ENCODE assay signal across 17 cellular contexts in genomic region chr1:154776339-154776605, GRCh38.
A peak's percentile ranks its signal among the peaks of the same experiment; 100 is the strongest.
DNase-seq lines count a peak whose midpoint lies in the region; ATAC-seq and TF ChIP-seq lines count a peak whose summit lies in the region.
"Had no signal": no experiment of that assay in that cellular context is flagged by ENCODE, and none has a peak within 500 bp of the region (broad histone marks: within the 10 kb centered on the region; RNA-seq: fewer than 3 reads in every experiment).

No MANE protein-coding gene starts in this region.

- peaks cover 0 to 3% (median 0%) of the 10 kb centered on the region in 4 donors for H3K4me1 ChIP-seq in sigmoid colon

- TF ChIP-seq POLR2A in sigmoid colon (IDR thresholded peaks at IDR 0.05): no peak

- POLR2A ChIA-PET in activated CD4-positive, alpha-beta T cell treated with anti-CD3 and anti-CD28 coated beads for 36 hours (lab: Charles Lee): no interaction called here

- no peak for ATAC-seq in activated CD4-positive, alpha-beta T cell treated with anti-CD3 and anti-CD28 coated beads for 36 hours
- ATAC-seq in GM18502 (IDR thresholded peaks at IDR 0.05; ENCODE audit: poor library complexity, unreplicated experiment): no peak
- ATAC-seq: CD8-positive, alpha-beta T cell had no signal

- H3K36me3 ChIP-seq in sigmoid colon: no peaks in the 10 kb centered on the region

- intact Hi-C loops in activated CD4-positive, alpha-beta T cell treated with anti-CD3 and anti-CD28 coated beads, Interleukin-2, amount 10 ng/mL, durations not matched to agents 24 days and 14 days (cut with micrococcal nuclease): no loop called here
- intact Hi-C loops in activated CD4-positive, alpha-beta T cell treated with anti-CD3 and anti-CD28 coated beads for 36 hours (cut with DNase I, micrococcal nuclease): no loop called here
- intact Hi-C loops in sigmoid colon (cut with DNase I): no loop called here

- H3K27ac Mint-ChIP-seq in activated CD4-positive, alpha-beta T cell treated with anti-CD3 and anti-CD28 coated beads, Interleukin-2, amount 10 ng/mL, durations not matched to agents 24 days and 14 days: peak overlapping the region; percentile 18
- no peak overlapping the region for H3K27ac Mint-ChIP-seq in activated CD4-positive, alpha-beta T cell treated with anti-CD3 and anti-CD28 coated beads for 36 hours
- peak overlapping the region; percentile 76 for H3K27ac Mint-ChIP-seq in nephron progenitor cell
- H3K27ac Mint-ChIP-seq: CD14-positive monocyte; CD8-positive, alpha-beta T cell had no signal

- CTCF ChIA-PET in activated CD4-positive, alpha-beta T cell treated with anti-CD3 and anti-CD28 coated beads for 36 hours (lab: Charles Lee): interaction anchor here (0.6 kb wide), 1 partner anchor 74 kb away, joined by 3 read pairs; no protein-coding TSS in a partner anchor

- TF ChIP-seq CTCF in nephron progenitor cell (IDR thresholded peaks at IDR 0.05) (no peak), sigmoid colon (IDR thresholded peaks at IDR 0.05) (no peak)

- peaks cover 3% of the 10 kb centered on the region for H3K9me3 Mint-ChIP-seq in activated CD4-positive, alpha-beta T cell treated with anti-CD3 and anti-CD28 coated beads, Interleukin-2, amount 10 ng/mL, durations not matched to agents 24 days and 14 days
- H3K9me3 Mint-ChIP-seq in activated CD4-positive, alpha-beta T cell treated with anti-CD3 and anti-CD28 coated beads for 36 hours (ENCODE audit: low read depth): peaks cover 6% of the 10 kb centered on the region
- H3K9me3 Mint-ChIP-seq in nephron progenitor cell: peaks cover 4% of the 10 kb centered on the region
- H3K9me3 Mint-ChIP-seq: CD8-positive, alpha-beta T cell; IgD-negative memory B cell had no signal

- H3K4me3 ChIP-seq in sigmoid colon: no peak overlapping the region
- H3K4me3 ChIP-seq: GM23248 had no signal

- WGBS in sigmoid colon, 2 donors: 78 to 79% methylated on average over 4 of the region's 4 CpGs

- no peaks in the 10 kb centered on the region for H3K27me3 Mint-ChIP-seq in activated CD4-positive, alpha-beta T cell treated with anti-CD3 and anti-CD28 coated beads, Interleukin-2, amount 10 ng/mL, durations not matched to agents 24 days and 14 days
- no peaks in the 10 kb centered on the region for H3K27me3 Mint-ChIP-seq in activated CD4-positive, alpha-beta T cell treated with anti-CD3 and anti-CD28 coated beads for 36 hours
- H3K27me3 Mint-ChIP-seq in nephron progenitor cell (ENCODE audit: low read depth, poor library complexity): peaks cover 8% of the 10 kb centered on the region
- H3K27me3 Mint-ChIP-seq: IgD-negative memory B cell had no signal

- H3K9me3 ChIP-seq in sigmoid colon: no peaks in the 10 kb centered on the region

- H3K4me3 Mint-ChIP-seq in activated CD4-positive, alpha-beta T cell treated with anti-CD3 and anti-CD28 coated beads, Interleukin-2, amount 10 ng/mL, durations not matched to agents 24 days and 14 days: no peak overlapping the region
- H3K4me3 Mint-ChIP-seq in activated CD4-positive, alpha-beta T cell treated with anti-CD3 and anti-CD28 coated beads for 36 hours: no peak overlapping the region
- no peak overlapping the region for H3K4me3 Mint-ChIP-seq in nephron progenitor cell
- H3K4me3 Mint-ChIP-seq: CD14-positive monocyte; CD8-positive, alpha-beta T cell; IgD-negative memory B cell had no signal

- H3K4me1 Mint-ChIP-seq in activated CD4-positive, alpha-beta T cell treated with anti-CD3 and anti-CD28 coated beads, Interleukin-2, amount 10 ng/mL, durations not matched to agents 24 days and 14 days: peaks cover 11% of the 10 kb centered on the region
- peaks cover 10% of the 10 kb centered on the region for H3K4me1 Mint-ChIP-seq in activated CD4-positive, alpha-beta T cell treated with anti-CD3 and anti-CD28 coated beads for 36 hours
- peaks cover 41% of the 10 kb centered on the region for H3K4me1 Mint-ChIP-seq in nephron progenitor cell
- H3K4me1 Mint-ChIP-seq: CD14-positive monocyte, IgD-negative memory B cell had no signal

- no peak for TF ChIP-seq EP300 in sigmoid colon (IDR thresholded peaks at IDR 0.05)

- peak overlapping the region; percentile 48 for H3K27ac ChIP-seq in cingulate gyrus (ENCODE audit: low read depth, low read length)
- no peak overlapping the region for H3K27ac ChIP-seq in sigmoid colon
- H3K27ac ChIP-seq: 22Rv1, GM23248 had no signal

- H3K36me3 Mint-ChIP-seq in activated CD4-positive, alpha-beta T cell treated with anti-CD3 and anti-CD28 coated beads, Interleukin-2, amount 10 ng/mL, durations not matched to agents 24 days and 14 days (ENCODE audit: low read depth): no peaks in the 10 kb centered on the region
- no peaks in the 10 kb centered on the region for H3K36me3 Mint-ChIP-seq in activated CD4-positive, alpha-beta T cell treated with anti-CD3 and anti-CD28 coated beads for 36 hours (ENCODE audit: low read depth)
- H3K36me3 Mint-ChIP-seq in nephron progenitor cell (ENCODE audit: low read depth): no peaks in the 10 kb centered on the region
- H3K36me3 Mint-ChIP-seq: CD14-positive monocyte; CD8-positive, alpha-beta T cell had no signal

- DNase-seq in activated CD4-positive, alpha-beta T cell treated with anti-CD3 and anti-CD28 coated beads, Interleukin-2, amount 10 ng/mL, durations not matched to agents 24 days and 14 days: no peak
- DNase-seq in activated CD4-positive, alpha-beta T cell treated with anti-CD3 and anti-CD28 coated beads for 36 hours: no peak
- DNase-seq in nephron progenitor cell (no peak), sigmoid colon (peak; percentile 40), NCI-H146 treated with DMSO at 0.1 percent for 48 hours (lab: John Stamatoyannopoulos, UW; ENCODE audit: unreplicated experiment) (no peak), amniotic stem cell (lab: John Stamatoyannopoulos, UW) (no peak)
- DNase-seq: CD8-positive, alpha-beta T cell; COR-L47; DMS153; GDM1; GM23248; H7 had no signal

- H3K27me3 ChIP-seq in sigmoid colon: no peaks in the 10 kb centered on the region
